8 cellular contexts compared by ENCODE assay signal in genomic region chr21:42850866-42851391, GRCh38. TPM values are rescaled to one million over a fixed set of nuclear protein-coding genes. Genes with fewer than 3 reads are reported as not detected.
DNase-seq lines count a peak whose midpoint lies in the region; ATAC-seq and TF ChIP-seq lines count a peak whose summit lies in the region.

No MANE protein-coding gene starts in this region.

- intact Hi-C loops in stomach (cut with DNase I; ENCODE audit: low total_unique reads), result no loop called here

- H3K27ac ChIP-seq in foreskin keratinocyte, result no peak overlapping the region
- H3K27ac ChIP-seq in stomach, result no peak overlapping the region

- peak; percentile 31 for ATAC-seq in foreskin keratinocyte
- no peak for ATAC-seq in GM18505 (IDR thresholded peaks at IDR 0.05; ENCODE audit: unreplicated experiment)
- no peak for ATAC-seq in HG02973 (IDR thresholded peaks at IDR 0.05; ENCODE audit: unreplicated experiment)

- no peaks in the 10 kb centered on the region for H3K9me3 ChIP-seq in stomach

- WGBS in stomach, 5 donors, result 83 to 85% (median 84%) methylated on average over 21 of the region's 21 CpGs; no CpG with 5 or more reads in 1 of the 5 donors

- H3K4me1 ChIP-seq in foreskin keratinocyte (no peaks in the 10 kb centered on the region), stomach (peaks cover 0 to under 1% (median under 1%) of the 10 kb centered on the region in 4 donors)

- H3K4me3 ChIP-seq in GM12875 (ENCODE audit: low read depth, low read length), result no peak overlapping the region
- no peak overlapping the region for H3K4me3 ChIP-seq in stomach

- peak; percentile 73 for TF ChIP-seq CTCF in GM12875 (IDR thresholded peaks at IDR 0.05; ENCODE audit: borderline replicate concordance, insufficient read depth, low read depth, low read length)
- peak; percentile 67 for TF ChIP-seq CTCF in foreskin keratinocyte (conservative IDR thresholded peaks at IDR 0.05)
- peak in 2 of 7 experiments; percentile 32 to 42 for TF ChIP-seq CTCF in stomach (IDR thresholded peaks at IDR 0.05)

- H3K36me3 ChIP-seq in stomach, result peaks cover 66 to 100% (median 95%) of the 10 kb centered on the region in 4 donors

- TF ChIP-seq POLR2A in stomach (IDR thresholded peaks at IDR 0.05) (no peak), GM18505 (IDR thresholded peaks at IDR 0.05; ENCODE audit: borderline replicate concordance, extremely low read depth, insufficient read depth, insufficient read length) (no peak)

- TF ChIP-seq EP300 in stomach (IDR thresholded peaks at IDR 0.05), result no peak

- H3K27me3 ChIP-seq in foreskin keratinocyte, result no peaks in the 10 kb centered on the region
- H3K27me3 ChIP-seq in stomach, result no peaks in the 10 kb centered on the region

- DNase-seq in A172 (ENCODE audit: low spot score) (peak; percentile 30), UCSD-AML1 (lab: John Stamatoyannopoulos, UW; ENCODE audit: unreplicated experiment) (peak; percentile 63), foreskin keratinocyte (no peak), stomach (peak; percentile 34), NCI-H1694 treated with DMSO at 0.1 percent for 48 hours (lab: John Stamatoyannopoulos, UW) (no peak)

RNA-seq across cellular contexts. Expression of gene WDR4, which starts 28.4 kb away (rescaled TPM):
- 18.5 and 22.4 TPM in 2 replicates for total RNA-seq in A172 (2014; rRNA removed; shearing (Covaris generic))
- total RNA-seq in foreskin keratinocyte (26.1 and 30.7 TPM in 2 replicates), stomach (100 to 1,000 TPM in 1 of 5 donors, 10 to 100 TPM in 2, 1 to 10 TPM in 2; 7.6 to 285 (median 21.5) TPM)
- polyA plus RNA-seq in foreskin keratinocyte (24.6 and 33.9 TPM in 2 replicates), stomach (10 to 100 TPM in 1 of 3 donors, 1 to 10 TPM in 2; 7.5 to 10.4 (median 7.8) TPM)

RNA-seq across cellular contexts. Expression of gene NDUFV3, which starts 42.2 kb away (rescaled TPM):
- 68.7 and 85.1 TPM in 2 replicates for total RNA-seq in A172 (2014; rRNA removed; shearing (Covaris generic))
- total RNA-seq in foreskin keratinocyte, result 42.3 and 45.6 TPM in 2 replicates
- polyA plus RNA-seq in foreskin keratinocyte, result 30.1 and 32.8 TPM in 2 replicates
- 10 to 100 TPM; 33.9 to 51.3 (median 42.3) TPM for total RNA-seq in stomach
- 10 to 100 TPM; 19.2 to 19.6 (median 19.3) TPM for polyA plus RNA-seq in stomach

Comparison
In these comparisons a context has a peak if more than half of its experiments do, and no peak if none do; other contexts are left out.
1. DNase-seq: peak in A172 (single experiment), UCSD-AML1 (single experiment) and stomach (single experiment); none in foreskin keratinocyte (0 of 2) and NCI-H1694 treated with DMSO at 0.1 percent for 48 hours (single experiment).